In genomic region chr15:80562846-80563245, GRCh38 we compare ENCODE assay signal across 29 cellular contexts.
"Had no signal": no experiment of that assay in that cellular context is flagged by ENCODE, and none has a peak within 500 bp of the region (broad histone marks: within the 10 kb centered on the region; RNA-seq: fewer than 3 reads in every experiment).

No MANE protein-coding gene starts in this region.

- H3K36me3 Mint-ChIP-seq: activated CD4-positive, alpha-beta memory T cell treated with anti-CD3 and anti-CD28 coated beads for 36 hours; activated naive CD8-positive, alpha-beta T cell treated with anti-CD3 and anti-CD28 coated beads, Interleukin-2, amount 10 ng/mL, durations not matched to agents 7 days and 5 days; naive thymus-derived CD4-positive, alpha-beta T cell had no signal

- H3K4me3 Mint-ChIP-seq: activated CD4-positive, alpha-beta memory T cell treated with anti-CD3 and anti-CD28 coated beads for 36 hours; activated CD4-positive, alpha-beta T cell treated with anti-CD3 and anti-CD28 coated beads, Interleukin-2, amount 10 ng/mL, durations not matched to agents 24 days and 14 days; activated naive CD4-positive, alpha-beta T cell treated with anti-CD3 and anti-CD28 coated beads for 36 hours; activated naive CD8-positive, alpha-beta T cell treated with anti-CD3 and anti-CD28 coated beads, Interleukin-2, amount 10 ng/mL, durations not matched to agents 7 days and 5 days; activated T-helper 1 cell treated with anti-CD3 and anti-CD28 coated beads, Interleukin-12 subunit alpha, Interleukin-12 subunit beta, Interleukin-2, Interleukin-4 antibody, amounts not matched to agents 30 ng/mL and 10 ng/mL and 1 ng/mL, durations not matched to agents 14 hours and 24 hours and 36 hours; mesothelial cell of epicardium; naive thymus-derived CD4-positive, alpha-beta T cell; neural crest cell; T-helper 1 cell treated with Interleukin-12 subunit alpha and Interleukin-12 subunit beta and Interleukin-4 antibody, amounts not matched to agents 30 μg/mL and 1 μg/mL, for 36 hours had no signal

- H2AFZ ChIP-seq: parathyroid adenoma had no signal

- H3K9me3 ChIP-seq: esophagus squamous epithelium, heart right ventricle, left ventricle myocardium inferior, thoracic aorta, uterus had no signal

- H3K9ac ChIP-seq: parathyroid adenoma had no signal

- H3K27ac Mint-ChIP-seq: activated CD4-positive, alpha-beta memory T cell treated with anti-CD3 and anti-CD28 coated beads for 36 hours; activated CD4-positive, alpha-beta T cell treated with anti-CD3 and anti-CD28 coated beads, Interleukin-2, amount 10 ng/mL, durations not matched to agents 24 days and 14 days; activated naive CD4-positive, alpha-beta T cell treated with anti-CD3 and anti-CD28 coated beads for 36 hours; activated naive CD8-positive, alpha-beta T cell treated with anti-CD3 and anti-CD28 coated beads, Interleukin-2, amount 10 ng/mL, durations not matched to agents 7 days and 5 days; activated T-helper 1 cell treated with anti-CD3 and anti-CD28 coated beads, Interleukin-12 subunit alpha, Interleukin-12 subunit beta, Interleukin-2, Interleukin-4 antibody, amounts not matched to agents 30 ng/mL and 10 ng/mL and 1 ng/mL, durations not matched to agents 14 hours and 24 hours and 36 hours; mesothelial cell of epicardium; T-helper 1 cell treated with Interleukin-12 subunit alpha and Interleukin-12 subunit beta and Interleukin-4 antibody, amounts not matched to agents 30 μg/mL and 1 μg/mL, for 36 hours had no signal

- H3K9me3 Mint-ChIP-seq: activated CD4-positive, alpha-beta memory T cell treated with anti-CD3 and anti-CD28 coated beads for 36 hours; activated CD4-positive, alpha-beta T cell treated with anti-CD3 and anti-CD28 coated beads, Interleukin-2, amount 10 ng/mL, durations not matched to agents 24 days and 14 days; activated naive CD4-positive, alpha-beta T cell treated with anti-CD3 and anti-CD28 coated beads for 36 hours; activated naive CD8-positive, alpha-beta T cell treated with anti-CD3 and anti-CD28 coated beads, Interleukin-2, amount 10 ng/mL, durations not matched to agents 7 days and 5 days; activated T-helper 1 cell treated with anti-CD3 and anti-CD28 coated beads, Interleukin-12 subunit alpha, Interleukin-12 subunit beta, Interleukin-2, Interleukin-4 antibody, amounts not matched to agents 30 ng/mL and 10 ng/mL and 1 ng/mL, durations not matched to agents 14 hours and 24 hours and 36 hours; neural crest cell; T-helper 1 cell treated with Interleukin-12 subunit alpha and Interleukin-12 subunit beta and Interleukin-4 antibody, amounts not matched to agents 30 μg/mL and 1 μg/mL, for 36 hours had no signal

- H3K27ac ChIP-seq: esophagus squamous epithelium, heart right ventricle, left ventricle myocardium inferior, parathyroid adenoma, thoracic aorta, uterus had no signal

- H3K27me3 ChIP-seq: esophagus squamous epithelium, uterus had no signal

- H3K36me3 ChIP-seq: esophagus squamous epithelium, heart right ventricle, left ventricle myocardium inferior, thoracic aorta, uterus had no signal

- H3K4me1 Mint-ChIP-seq: activated CD4-positive, alpha-beta T cell treated with anti-CD3 and anti-CD28 coated beads, Interleukin-2, amount 10 ng/mL, durations not matched to agents 24 days and 14 days; activated naive CD8-positive, alpha-beta T cell treated with anti-CD3 and anti-CD28 coated beads, Interleukin-2, amount 10 ng/mL, durations not matched to agents 7 days and 5 days; mesothelial cell of epicardium; naive thymus-derived CD4-positive, alpha-beta T cell had no signal

- H3K4me3 ChIP-seq: esophagus squamous epithelium, heart right ventricle, left ventricle myocardium inferior, lung, thoracic aorta, uterus had no signal

- H3K4me1 ChIP-seq: parathyroid adenoma, uterus had no signal

- DNase-seq: activated CD4-positive, alpha-beta memory T cell treated with anti-CD3 and anti-CD28 coated beads for 36 hours; activated CD4-positive, alpha-beta T cell treated with anti-CD3 and anti-CD28 coated beads, Interleukin-2, amount 10 ng/mL, durations not matched to agents 24 days and 14 days; activated CD4-positive, CD25-positive, alpha-beta regulatory T cell treated with anti-CD3 and anti-CD28 coated beads, Interleukin-2, amount 50 U/mL, for 72 hours; activated CD8-positive, alpha-beta memory T cell treated with anti-CD3 and anti-CD28 coated beads, Interleukin-2, amount 50 U/mL, for 4 hours; activated effector memory CD4-positive, alpha-beta T cell treated with anti-CD3 and anti-CD28 coated beads, Interleukin-2, amount 50 U/mL, for 16 hours; activated naive CD4-positive, alpha-beta T cell treated with anti-CD3 and anti-CD28 coated beads for 36 hours; activated naive CD8-positive, alpha-beta T cell treated with anti-CD3 and anti-CD28 coated beads, Interleukin-2, amount 10 ng/mL, durations not matched to agents 7 days and 5 days; activated T-cell treated with anti-CD3 and anti-CD28 coated beads, Interleukin-2, amount 50 U/mL, for 1 hour; amygdala; cerebellar nuclear complex; cortex of kidney; esophagus squamous epithelium; heart right ventricle; kidney glomerular epithelial cell; left ventricle myocardium inferior; naive thymus-derived CD4-positive, alpha-beta T cell; right cardiac atrium; stimulated activated CD4-positive, alpha-beta T cell treated with anti-CD3 and anti-CD28 coated beads, Interleukin-2, amount 100 ng/mL, for 48 hours; stimulated activated naive CD8-positive, alpha-beta T cell treated with anti-CD3 and anti-CD28 coated beads, Interleukin-15, Interleukin-2, amounts not matched to agents 100 U/mL and 50 U/mL, for 24 hours; SW 1271; trophoblast cell; uterus had no signal
